Comparison of ENCODE assay signal across 7 cellular contexts in the genomic region with DNA sequence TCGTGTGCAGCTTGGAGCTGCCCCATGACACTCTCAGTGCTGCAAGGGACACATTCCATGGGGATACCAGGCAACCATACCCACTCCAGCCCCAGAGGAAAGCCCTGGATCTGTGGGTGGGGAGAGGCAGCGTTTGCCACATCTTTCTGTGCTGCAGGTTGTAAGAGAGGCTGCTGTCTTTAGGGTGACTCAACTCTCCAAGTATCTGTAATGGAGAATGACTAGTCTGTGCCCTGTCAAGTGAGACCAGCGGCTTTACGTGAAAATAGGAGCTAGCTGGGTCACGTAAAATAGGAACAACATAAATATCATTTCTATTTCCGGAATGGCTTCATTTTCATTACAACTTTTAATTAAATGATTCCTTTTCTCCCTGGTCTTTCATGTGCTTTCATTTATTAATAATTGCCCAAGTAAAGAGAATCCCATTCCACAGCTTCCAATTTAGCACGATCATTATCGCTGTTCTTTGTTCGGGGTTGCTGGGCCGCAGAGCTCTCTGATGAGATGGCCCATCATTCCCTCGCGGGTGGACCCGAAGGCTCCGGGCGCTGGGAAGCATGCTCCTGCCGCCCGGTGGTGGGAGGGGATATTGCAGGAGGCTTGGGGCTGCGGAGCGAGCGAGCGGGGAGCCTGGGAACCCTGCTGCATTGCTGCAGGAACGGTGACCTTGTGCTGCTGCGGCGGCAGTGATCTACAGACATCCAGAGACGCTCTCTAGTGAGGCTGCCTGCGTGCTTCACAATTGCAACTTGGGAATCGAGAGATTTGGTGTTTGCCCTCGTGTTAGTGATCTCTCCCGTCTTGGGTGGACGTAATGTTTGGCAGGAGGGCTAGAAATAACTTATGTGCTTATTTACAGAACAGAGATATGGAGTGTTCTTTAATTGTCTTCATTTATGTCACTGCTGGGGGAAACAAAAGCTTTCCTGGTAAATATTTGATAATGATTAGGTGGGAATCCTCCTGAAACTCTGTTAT. TPM values are rescaled to one million over a fixed set of nuclear protein-coding genes. Genes with fewer than 3 reads are reported as not detected.
DNase-seq lines count a peak whose midpoint lies in the region; ATAC-seq and TF ChIP-seq lines count a peak whose summit lies in the region.

No MANE protein-coding gene starts in this region.

- DNase-seq in GM13976 (ENCODE audit: low spot score) (peak; percentile 83), NB4 (ENCODE audit: low read depth) (peak; percentile 67), SK-N-SH (peak; percentile 90), heart right ventricle (peak; percentile 64 to 78), retinal pigment epithelial cell (ENCODE audit: low read depth) (peak; percentile 2)
- peak; percentile 31 for DNase-seq in activated naive CD8-positive, alpha-beta T cell treated with anti-CD3 and anti-CD28 coated beads, Interleukin-2, amount 50 U/mL, for 16 hours (ENCODE audit: low read depth, low spot score)

- H3K36me3 ChIP-seq in SK-N-SH (replicated peaks in 1 of 2; ENCODE audit: control insufficient read depth in 1 of 2, insufficient read depth in 2 of 2, low read length in 1 of 2) (no peaks in the 10 kb centered on the region), heart right ventricle (no peaks in the 10 kb centered on the region)

- POLR2A ChIA-PET in SK-N-SH (lab: Yijun Ruan, JAX) = interaction anchor here (0.6 to 1.6 kb wide), 2 partner anchors 213 to 220 kb away, joined by 4 to 5 read pairs; no protein-coding TSS in a partner anchor

- in situ Hi-C loops in GM13976 (cut with MboI; ENCODE audit: low sequenced_read_pairs, unreplicated experiment) = loop anchor here (10.0 to 25.0 kb wide), 2 partner anchors 225 to 473 kb away; partner anchors contain the start of gene PRMT3

- H3K79me2 ChIP-seq in SK-N-SH (ENCODE audit: insufficient read depth) = no peaks in the 10 kb centered on the region

- H3K9me3 ChIP-seq in SK-N-SH = no peaks in the 10 kb centered on the region
- H3K9me3 ChIP-seq in heart right ventricle = no peaks in the 10 kb centered on the region

- ATAC-seq in HG02642 (IDR thresholded peaks at IDR 0.05; ENCODE audit: poor library complexity, unreplicated experiment) = peak; percentile 99
- peak; percentile 88 to 96 (median 94) for ATAC-seq in heart right ventricle

- intact Hi-C loops in heart right ventricle (cut with DNase I) = loop anchor here in 9 of 10 donors (1.0 to 10.0 kb wide), 8 partner anchors 205 to 485 kb away; partner anchors contain the start of gene PRMT3 (in 5 of the 9)

- no peak; a peak in 1 of 4 replicates for TF ChIP-seq EP300 in SK-N-SH (IDR thresholded peaks at IDR 0.05; ENCODE audit: borderline replicate concordance in 1 of 2, low read depth in 1 of 2, low read length in 1 of 2)

- H3K27ac ChIP-seq in SK-N-SH (ENCODE audit: low read depth in 2 of 2, low read length in 1 of 2) (peak overlapping the region in 1 of 2 experiments; percentile 16; a peak in 1 of 4 replicates), heart right ventricle (no peak overlapping the region)

- H3K4me1 ChIP-seq in SK-N-SH (ENCODE audit: control insufficient read depth in 1 of 2, insufficient read depth in 2 of 2, low read depth in 1 of 2, low read length in 1 of 2) (peaks cover 0 to 19% of the 10 kb centered on the region in 2 experiments; a peak in 1 of 4 replicates), heart right ventricle (peaks cover 0 to 8% (median 0%) of the 10 kb centered on the region in 9 donors)

- peak; percentile 96 for TF ChIP-seq CTCF in GM13976 (IDR thresholded peaks at IDR 0.05; ENCODE audit: borderline replicate concordance, control extremely low read depth, extremely low read depth, insufficient read depth, missing control alignments)
- peak; percentile 83 for TF ChIP-seq CTCF in NB4 (IDR thresholded peaks at IDR 0.05; ENCODE audit: low read depth, low read length)
- peak; percentile 82 for TF ChIP-seq CTCF in SK-N-SH (IDR thresholded peaks at IDR 0.05)
- TF ChIP-seq CTCF in heart right ventricle (IDR thresholded peaks at IDR 0.05) = peak; percentile 70 to 98 (median 95)
- peak; percentile 94 for TF ChIP-seq CTCF in retinal pigment epithelial cell (conservative IDR thresholded peaks at IDR 0.05; ENCODE audit: low read depth, low read length)

- CTCF ChIA-PET in SK-N-SH (lab: Yijun Ruan, JAX) = interaction anchor here (0.5 to 5.7 kb wide), 63 partner anchors 8 to 1540 kb away, joined by 3 to 89 read pairs (median 4); partner anchors contain the start of gene PRMT3

- no peak for TF ChIP-seq POLR2A in NB4 (IDR thresholded peaks at IDR 0.05; ENCODE audit: extremely low read depth, insufficient read length)

- no peaks in the 10 kb centered on the region for H3K9me2 ChIP-seq in SK-N-SH

- peak; percentile 99 for TF ChIP-seq RAD21 in SK-N-SH (IDR thresholded peaks at IDR 0.05; ENCODE audit: low read length)

- H3K4me2 ChIP-seq in SK-N-SH = peak overlapping the region; percentile 48

- WGBS in SK-N-SH (ENCODE audit: low lambda C conversion rate) = 31% methylated on average over 21 of the region's 30 CpGs
- WGBS in heart right ventricle, 2 donors = 9 to 10% methylated on average over 30 of the region's 30 CpGs

- H3K9ac ChIP-seq in SK-N-SH = no peak overlapping the region

- H2AFZ ChIP-seq in SK-N-SH (ENCODE audit: low read depth) = peak overlapping the region; percentile 83; the same call in 1 of the 2 replicates

- no peaks in the 10 kb centered on the region for H3F3A ChIP-seq in SK-N-SH (replicated peaks; ENCODE audit: insufficient read depth)

- H3K27me3 ChIP-seq in SK-N-SH (ENCODE audit: insufficient read depth) (no peaks in the 10 kb centered on the region), heart right ventricle (peaks cover 10 to 90% (median 78%) of the 10 kb centered on the region in 7 donors)

- no peaks in the 10 kb centered on the region for H4K20me1 ChIP-seq in SK-N-SH (ENCODE audit: insufficient read depth)

- H3K4me3 ChIP-seq in NB4 (ENCODE audit: low read depth, low read length) = no peak overlapping the region
- H3K4me3 ChIP-seq in SK-N-SH (ENCODE audit: low read depth in 2 of 2, low read length in 1 of 2) = peak overlapping the region in 1 of 2 experiments; percentile 45; a peak in 2 of 4 replicates
- H3K4me3 ChIP-seq in heart right ventricle = peak overlapping the region in 2 of 10 donors; percentile 3 to 23
- H3K4me3 ChIP-seq in retinal pigment epithelial cell (ENCODE audit: low read length) = no peak overlapping the region

TF ChIP-seq in SK-N-SH, 30 proteins besides CTCF, POLR2A, EP300 and RAD21:
- TF ChIP-seq GATA2 (CRISPR knock-in tag; IDR thresholded peaks at IDR 0.05) (peak; percentile 72), NRF1 (IDR thresholded peaks at IDR 0.05; ENCODE audit: low read depth, low read length) (no peak), RCOR1 (IDR thresholded peaks at IDR 0.05; ENCODE audit: low read length) (peak; percentile 27; the same call in 1 of the 2 replicates), TAF1 (IDR thresholded peaks at IDR 0.05; ENCODE audit: borderline replicate concordance, low read depth, low read length) (no peak), MXI1 (IDR thresholded peaks at IDR 0.05; ENCODE audit: low read depth, low read length) (peak; percentile 48; the same call in 1 of the 2 replicates), FOXJ3 (CRISPR knock-in tag; IDR thresholded peaks at IDR 0.05) (0 out of 2 replicates have a peak, but pooled peaks have one; percentile 28), RFX5 (IDR thresholded peaks at IDR 0.05; ENCODE audit: low read length) (no peak), SMC3 (IDR thresholded peaks at IDR 0.05; ENCODE audit: low read depth, low read length) (peak; percentile 86)
TF ChIP-seq in SK-N-SH: peak in this region for 5.

RNA-seq across cellular contexts. Expression of gene SLC6A5, which starts 10.6 kb away (rescaled TPM):
- not detected in 2 replicates for polyA plus RNA-seq in SK-N-SH (2012; rRNA removed)
- not detected in 2 replicates for polyA plus RNA-seq in SK-N-SH (2012; cell fraction: cytosol; rRNA removed)
- polyA plus RNA-seq in SK-N-SH (2012; cell fraction: nucleus; rRNA removed) = not detected in 2 replicates
- total RNA-seq in heart right ventricle = not detected
- polyA plus RNA-seq in heart right ventricle = not detected

RNA-seq across cellular contexts. Expression of gene NELL1, which starts 59.4 kb away (rescaled TPM):
- polyA plus RNA-seq in SK-N-SH (2012; rRNA removed) (0.02 TPM in 1 of 2 replicates, not detected in the other), heart right ventricle (not detected)
- polyA plus RNA-seq in SK-N-SH (2012; cell fraction: cytosol; rRNA removed) = not detected in 2 replicates
- polyA plus RNA-seq in SK-N-SH (2012; cell fraction: nucleus; rRNA removed) = not detected in 2 replicates
- not detected for total RNA-seq in heart right ventricle

Comparison
In these comparisons a context has a peak if more than half of its experiments do, and no peak if none do; other contexts are left out.
1. DNase-seq: peak in every context shown above with its lines; median percentile 90 in SK-N-SH; 83 in GM13976; 71 in heart right ventricle; 67 in NB4; 31 in activated naive CD8-positive, alpha-beta T cell treated with anti-CD3 and anti-CD28 coated beads, Interleukin-2, amount 50 U/mL, for 16 hours; 2 in retinal pigment epithelial cell.